In genomic region chr2:173952267-173953046, GRCh38 we compare ENCODE assay signal across 1 cellular context.
TF ChIP-seq lines count a peak whose summit lies in the region.

No MANE protein-coding gene starts in this region.

TF ChIP-seq in K562, 482 proteins besides CTCF, POLR2A, EP300 and RAD21:
- TF ChIP-seq, protein P1, sequence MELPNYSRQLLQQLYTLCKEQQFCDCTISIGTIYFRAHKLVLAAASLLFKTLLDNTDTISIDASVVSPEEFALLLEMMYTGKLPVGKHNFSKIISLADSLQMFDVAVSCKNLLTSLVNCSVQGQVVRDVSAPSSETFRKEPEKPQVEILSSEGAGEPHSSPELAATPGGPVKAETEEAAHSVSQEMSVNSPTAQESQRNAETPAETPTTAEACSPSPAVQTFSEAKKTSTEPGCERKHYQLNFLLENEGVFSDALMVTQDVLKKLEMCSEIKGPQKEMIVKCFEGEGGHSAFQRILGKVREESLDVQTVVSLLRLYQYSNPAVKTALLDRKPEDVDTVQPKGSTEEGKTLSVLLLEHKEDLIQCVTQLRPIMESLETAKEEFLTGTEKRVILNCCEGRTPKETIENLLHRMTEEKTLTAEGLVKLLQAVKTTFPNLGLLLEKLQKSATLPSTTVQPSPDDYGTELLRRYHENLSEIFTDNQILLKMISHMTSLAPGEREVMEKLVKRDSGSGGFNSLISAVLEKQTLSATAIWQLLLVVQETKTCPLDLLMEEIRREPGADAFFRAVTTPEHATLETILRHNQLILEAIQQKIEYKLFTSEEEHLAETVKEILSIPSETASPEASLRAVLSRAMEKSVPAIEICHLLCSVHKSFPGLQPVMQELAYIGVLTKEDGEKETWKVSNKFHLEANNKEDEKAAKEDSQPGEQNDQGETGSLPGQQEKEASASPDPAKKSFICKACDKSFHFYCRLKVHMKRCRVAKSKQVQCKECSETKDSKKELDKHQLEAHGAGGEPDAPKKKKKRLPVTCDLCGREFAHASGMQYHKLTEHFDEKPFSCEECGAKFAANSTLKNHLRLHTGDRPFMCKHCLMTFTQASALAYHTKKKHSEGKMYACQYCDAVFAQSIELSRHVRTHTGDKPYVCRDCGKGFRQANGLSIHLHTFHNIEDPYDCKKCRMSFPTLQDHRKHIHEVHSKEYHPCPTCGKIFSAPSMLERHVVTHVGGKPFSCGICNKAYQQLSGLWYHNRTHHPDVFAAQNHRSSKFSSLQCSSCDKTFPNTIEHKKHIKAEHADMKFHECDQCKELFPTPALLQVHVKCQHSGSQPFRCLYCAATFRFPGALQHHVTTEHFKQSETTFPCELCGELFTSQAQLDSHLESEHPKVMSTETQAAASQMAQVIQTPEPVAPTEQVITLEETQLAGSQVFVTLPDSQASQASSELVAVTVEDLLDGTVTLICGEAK (IDR thresholded peaks at IDR 0.05), result no peak
- TF ChIP-seq, protein P1 (CRISPR knock-in tag; IDR thresholded peaks at IDR 0.05), result no peak
- TF ChIP-seq TRIM24 (IDR thresholded peaks at IDR 0.05), result 0 out of 4 replicates have a peak, but pooled peaks of 1 of the 2 experiments have one; percentile 28
- no peak for TF ChIP-seq HNRNPUL1 (IDR thresholded peaks at IDR 0.05; ENCODE audit: low read length)
- TF ChIP-seq RBM34 (IDR thresholded peaks at IDR 0.05; ENCODE audit: borderline replicate concordance, insufficient read depth, low read length), result no peak
- TF ChIP-seq TCFL5 (CRISPR knock-in tag; conservative IDR thresholded peaks at IDR 0.05), result no peak
- peak; percentile 19; the same call in 1 of the 2 replicates for TF ChIP-seq SMARCE1 (IDR thresholded peaks at IDR 0.05)
- TF ChIP-seq SUPT5H (IDR thresholded peaks at IDR 0.05), result 0 out of 2 replicates have a peak, but pooled peaks have one; percentile 13
- TF ChIP-seq DPF2 (IDR thresholded peaks at IDR 0.05), result no peak
